25 cellular contexts compared by ENCODE assay signal in genomic region chr14:103569436-103569835, GRCh38. TPM values are rescaled to one million over a fixed set of nuclear protein-coding genes. Genes with fewer than 3 reads are reported as not detected.
DNase-seq lines count a peak whose midpoint lies in the region; ATAC-seq and TF ChIP-seq lines count a peak whose summit lies in the region.
"Had no signal": no experiment of that assay in that cellular context is flagged by ENCODE, and none has a peak within 500 bp of the region (broad histone marks: within the 10 kb centered on the region; RNA-seq: fewer than 3 reads in every experiment).

No MANE protein-coding gene starts in this region.

- TF ChIP-seq POLR2A in adrenal gland (IDR thresholded peaks at IDR 0.05): no peak

- H3K36me3 Mint-ChIP-seq in brain: peaks cover 21% of the 10 kb centered on the region
- peaks cover 12% of the 10 kb centered on the region for H3K36me3 Mint-ChIP-seq in nephron progenitor cell (ENCODE audit: low read depth)

- no peaks in the 10 kb centered on the region for H3K27me3 ChIP-seq in adrenal gland
- H3K27me3 ChIP-seq: brain microvascular endothelial cell, gastrocnemius medialis, upper lobe of left lung had no signal

- peaks cover 0 to 14% of the 10 kb centered on the region in 2 donors for H3K36me3 ChIP-seq in adrenal gland (replicated peaks in 1 of 2)

- H3K4me3 ChIP-seq in adrenal gland: no peak overlapping the region
- H3K4me3 ChIP-seq: gastrocnemius medialis, upper lobe of left lung had no signal

- H3K9me3 Mint-ChIP-seq in brain (no peaks in the 10 kb centered on the region), nephron progenitor cell (no peaks in the 10 kb centered on the region)
- H3K9me3 Mint-ChIP-seq: activated CD8-positive, alpha-beta T cell treated with anti-CD3 and anti-CD28 coated beads for 36 hours; activated naive CD4-positive, alpha-beta T cell treated with anti-CD3 and anti-CD28 coated beads for 36 hours; CD4-positive, CD25-positive, alpha-beta regulatory T cell; HFFc6 had no signal

- peaks cover 0 to 3% of the 10 kb centered on the region in 2 donors for H3K4me1 ChIP-seq in adrenal gland (replicated peaks in 1 of 2)

- H3K4me1 Mint-ChIP-seq in brain (peaks cover 50% of the 10 kb centered on the region), nephron progenitor cell (peaks cover 25% of the 10 kb centered on the region)

- H3K27ac Mint-ChIP-seq in brain (peak overlapping the region; percentile 14 to 96 (median 92)), nephron progenitor cell (peak overlapping the region; percentile 5)
- H3K27ac Mint-ChIP-seq: activated CD4-positive, alpha-beta T cell treated with anti-CD3 and anti-CD28 coated beads for 36 hours; activated CD8-positive, alpha-beta T cell treated with anti-CD3 and anti-CD28 coated beads for 36 hours; activated naive CD4-positive, alpha-beta T cell treated with anti-CD3 and anti-CD28 coated beads for 36 hours; HFFc6 had no signal

- TF ChIP-seq CTCF in brain (conservative IDR thresholded peaks at IDR 0.05) (no peak), nephron progenitor cell (IDR thresholded peaks at IDR 0.05) (no peak), adrenal gland (IDR thresholded peaks at IDR 0.05) (no peak)

- DNase-seq in Right ventricle myocardium superior (peak; percentile 11), cardiac septum (ENCODE audit: low spot score) (no peak), nephron progenitor cell (peak; percentile 32), substantia nigra (lab: John Stamatoyannopoulos, UW) (no peak), NCI-H2107 (lab: John Stamatoyannopoulos, UW) (no peak), adrenal gland (no peak)
- DNase-seq: 8988T; activated CD4-positive, alpha-beta T cell treated with anti-CD3 and anti-CD28 coated beads for 36 hours; activated CD8-positive, alpha-beta memory T cell treated with anti-CD3 and anti-CD28 coated beads, Interleukin-2, amount 50 U/mL, for 48 hours; activated CD8-positive, alpha-beta T cell treated with anti-CD3 and anti-CD28 coated beads for 36 hours; activated naive CD4-positive, alpha-beta T cell treated with anti-CD3 and anti-CD28 coated beads for 36 hours; brain microvascular endothelial cell; CD4-positive, CD25-positive, alpha-beta regulatory T cell; gastrocnemius medialis; HFFc6; NCI-H1105 treated with DMSO at 0.1 percent for 48 hours; NCI-H2029; NCI-H524 treated with DMSO at 0.1 percent for 48 hours; SHP77 treated with DMSO at 0.1 percent for 48 hours; stimulated activated CD4-positive, alpha-beta T cell treated with anti-CD3 and anti-CD28 coated beads, Interleukin-15, amount 100 ng/mL, for 24 hours; stimulated activated CD4-positive, alpha-beta T cell treated with anti-CD3 and anti-CD28 coated beads, Interleukin-4, amount 100 ng/mL, for 4 hours; upper lobe of left lung had no signal

- no peaks in the 10 kb centered on the region for H3K9me3 ChIP-seq in adrenal gland (replicated peaks in 1 of 3)
- H3K9me3 ChIP-seq: gastrocnemius medialis, upper lobe of left lung had no signal

- H3K27me3 Mint-ChIP-seq in brain (no peaks in the 10 kb centered on the region), nephron progenitor cell (ENCODE audit: low read depth, poor library complexity) (no peaks in the 10 kb centered on the region)
- H3K27me3 Mint-ChIP-seq: activated CD4-positive, alpha-beta T cell treated with anti-CD3 and anti-CD28 coated beads for 36 hours; activated CD8-positive, alpha-beta T cell treated with anti-CD3 and anti-CD28 coated beads for 36 hours; CD4-positive, CD25-positive, alpha-beta regulatory T cell had no signal

- intact Hi-C loops in Right ventricle myocardium superior (cut with DNase I) (loop anchor here (10.0 kb wide), 1 partner anchor 345 kb away; no protein-coding TSS in a partner anchor), cardiac septum (cut with DNase I) (no loop called here), adrenal gland (cut with DNase I) (no loop called here)

- no peak overlapping the region for H3K27ac ChIP-seq in substantia nigra (ENCODE audit: low read depth, low read length, poor library complexity, severe bottlenecking)
- no peak overlapping the region for H3K27ac ChIP-seq in adrenal gland
- H3K27ac ChIP-seq: brain microvascular endothelial cell, gastrocnemius medialis, upper lobe of left lung had no signal

- ATAC-seq in Right ventricle myocardium superior (ENCODE audit: poor library complexity) (no peak), GM18498 (IDR thresholded peaks at IDR 0.05; ENCODE audit: unreplicated experiment) (no peak)
- ATAC-seq: activated CD4-positive, alpha-beta T cell treated with anti-CD3 and anti-CD28 coated beads for 36 hours; activated CD8-positive, alpha-beta T cell treated with anti-CD3 and anti-CD28 coated beads for 36 hours; gastrocnemius medialis; Panc1 had no signal

- H3K4me3 Mint-ChIP-seq in brain: peak overlapping the region in 3 of 5 experiments; percentile 43 to 62 (median 50)
- H3K4me3 Mint-ChIP-seq in nephron progenitor cell: no peak overlapping the region
- H3K4me3 Mint-ChIP-seq: activated CD4-positive, alpha-beta T cell treated with anti-CD3 and anti-CD28 coated beads for 36 hours; activated CD8-positive, alpha-beta T cell treated with anti-CD3 and anti-CD28 coated beads for 36 hours; activated naive CD4-positive, alpha-beta T cell treated with anti-CD3 and anti-CD28 coated beads for 36 hours; HFFc6 had no signal

- WGBS in adrenal gland, 4 donors: 77 to 86% (median 83%) methylated on average over 11 of the region's 11 CpGs

RNA-seq across cellular contexts. Expression of gene COA8, which starts 6.7 kb away (rescaled TPM):
- total RNA-seq in Right ventricle myocardium superior (60.6 TPM), cardiac septum (43.8 TPM), adrenal gland (10 to 100 TPM in 7 of 8 donors, 1 to 10 TPM in 1; 4.9 to 39.2 (median 29.7) TPM)
- polyA plus RNA-seq in brain (ENCODE audit: insufficient read depth, low read depth, low replicate concordance) (83.6 TPM), adrenal gland (10 to 100 TPM; 29.7 to 59.6 (median 58.8) TPM)

RNA-seq across cellular contexts. Expression of gene BAG5, which starts 7.0 kb away (rescaled TPM):
- total RNA-seq in Right ventricle myocardium superior (14.3 TPM), cardiac septum (20.1 TPM), adrenal gland (10 to 100 TPM; 17.8 to 33.5 (median 25.7) TPM)
- polyA plus RNA-seq in brain (ENCODE audit: insufficient read depth, low read depth, low replicate concordance) (19.6 TPM), adrenal gland (10 to 100 TPM in 1 of 3 donors, 1 to 10 TPM in 2; 5.2 to 28.4 (median 5.6) TPM)

RNA-seq across cellular contexts. Expression of gene TRMT61A, which starts 40.4 kb away (rescaled TPM):
- total RNA-seq in Right ventricle myocardium superior (5.0 TPM), cardiac septum (5.2 TPM), adrenal gland (10 to 100 TPM in 7 of 8 donors, 1 to 10 TPM in 1; 9.7 to 18.1 (median 13.5) TPM)
- polyA plus RNA-seq in brain (ENCODE audit: insufficient read depth, low read depth, low replicate concordance) (17.1 TPM), adrenal gland (10 to 100 TPM in 2 of 3 donors, 1 to 10 TPM in 1; 2.5 to 26.0 (median 17.1) TPM)

RNA-seq across cellular contexts. Expression of gene CKB, which starts 46.8 kb away (rescaled TPM):
- total RNA-seq in Right ventricle myocardium superior (702 TPM), cardiac septum (327 TPM), adrenal gland (100 to 1,000 TPM in 7 of 8 donors, 10 to 100 TPM in 1; 95.6 to 410 (median 198) TPM)
- polyA plus RNA-seq in brain (ENCODE audit: insufficient read depth, low read depth, low replicate concordance) (2,462 TPM), adrenal gland (100 to 1,000 TPM in 2 of 3 donors, 10 to 100 TPM in 1; 11.0 to 383 (median 303) TPM)

RNA-seq across cellular contexts. Expression of gene KLC1, which starts 59.6 kb away (rescaled TPM):
- total RNA-seq in Right ventricle myocardium superior (152 TPM), cardiac septum (219 TPM), adrenal gland (100 to 1,000 TPM in 6 of 8 donors, 10 to 100 TPM in 2; 87.4 to 248 (median 132) TPM)
- polyA plus RNA-seq in brain (ENCODE audit: insufficient read depth, low read depth, low replicate concordance) (186 TPM), adrenal gland (100 to 1,000 TPM in 2 of 3 donors, 10 to 100 TPM in 1; 70.7 to 164 (median 120) TPM)

Comparison
In these comparisons a context has a peak if more than half of its experiments do, and no peak if none do; other contexts are left out.
1. DNase-seq: peak in Right ventricle myocardium superior (single experiment) and nephron progenitor cell (single experiment); none in cardiac septum (single experiment), substantia nigra (0 of 49), NCI-H2107 (single experiment) and adrenal gland (0 of 7).